Comparison of ENCODE assay signal across 8 cellular contexts in genomic region chr10:31770307-31770902, GRCh38.
DNase-seq lines count a peak whose midpoint lies in the region; ATAC-seq and TF ChIP-seq lines count a peak whose summit lies in the region.

No MANE protein-coding gene starts in this region.

- BruUV-seq in Caco-2 (replicated peaks; lab: Mats Ljungman, UMichigan) = no TSS peak

- H3K4me1 Mint-ChIP-seq in Caco-2 (ENCODE audit: low read depth, unreplicated experiment) = no peaks in the 10 kb centered on the region
- H3K4me1 Mint-ChIP-seq in activated T-cell treated with anti-CD3 and anti-CD28 coated beads, Interleukin-2, amount 50 U/mL, for 72 hours (ENCODE audit: low read depth) = peaks cover 24% of the 10 kb centered on the region

- ATAC-seq in GM21447 (IDR thresholded peaks at IDR 0.05; ENCODE audit: unreplicated experiment) = peak; percentile 72
- ATAC-seq in activated T-cell treated with anti-CD3 and anti-CD28 coated beads, Interleukin-2, amount 50 U/mL, for 72 hours (replicated peaks in 1 of 2) = peak; percentile 70 to 74

- CTCF ChIA-PET in Caco-2 (lab: Charles Lee) = interaction anchor here (0.6 to 1.5 kb wide), 3 partner anchors 10 to 58 kb away, joined by 4 to 7 read pairs (median 4); no protein-coding TSS in a partner anchor

- no peaks in the 10 kb centered on the region for H3K27me3 ChIP-seq in Caco-2 (replicated peaks; ENCODE audit: control insufficient read depth, insufficient read depth, low read length)

- intact Hi-C loops in Caco-2 (cut with micrococcal nuclease; ENCODE audit: unreplicated experiment) = loop anchor here (1.0 to 10.0 kb wide), 4 partner anchors 61 to 1046 kb away; no protein-coding TSS in a partner anchor

- H3K36me3 ChIP-seq in Caco-2 (ENCODE audit: control insufficient read depth, insufficient read depth, low read length) = no peaks in the 10 kb centered on the region

- no peaks in the 10 kb centered on the region for H3K4me1 ChIP-seq in Caco-2

- H3K9me3 ChIP-seq in Caco-2 = no peaks in the 10 kb centered on the region; the same call in 1 of the 2 replicates

- no peak overlapping the region for H3K4me3 Mint-ChIP-seq in Caco-2 (ENCODE audit: unreplicated experiment)
- H3K4me3 Mint-ChIP-seq in activated T-cell treated with anti-CD3 and anti-CD28 coated beads, Interleukin-2, amount 50 U/mL, for 72 hours = no peak overlapping the region

- H3K27ac Mint-ChIP-seq in Caco-2 (ENCODE audit: unreplicated experiment) = no peak overlapping the region
- no peak overlapping the region for H3K27ac Mint-ChIP-seq in activated T-cell treated with anti-CD3 and anti-CD28 coated beads, Interleukin-2, amount 50 U/mL, for 72 hours

- peak in 1 of 2 experiments; percentile 68 for DNase-seq in Caco-2
- DNase-seq in NCI-H774 (lab: John Stamatoyannopoulos, UW) = peak; percentile 41
- peak; percentile 52 to 57 for DNase-seq in activated T-cell treated with anti-CD3 and anti-CD28 coated beads, Interleukin-2, amount 50 U/mL, for 72 hours
- DNase-seq in globus pallidus (ENCODE audit: low spot score) = peak; percentile 27
- DNase-seq in stimulated activated CD4-positive, alpha-beta T cell treated with anti-CD3 and anti-CD28 coated beads, Interleukin-12 subunit alpha, Interleukin-12 subunit beta, amount 100 ng/mL, for 4 hours = peak; percentile 67
- DNase-seq in NCI-H1694 (lab: John Stamatoyannopoulos, UW) = no peak
- DNase-seq in COR-L47 (lab: John Stamatoyannopoulos, UW) = no peak

- H3K27me3 Mint-ChIP-seq in Caco-2 (ENCODE audit: insufficient read depth, unreplicated experiment) = no peaks in the 10 kb centered on the region
- H3K27me3 Mint-ChIP-seq in activated T-cell treated with anti-CD3 and anti-CD28 coated beads, Interleukin-2, amount 50 U/mL, for 72 hours (ENCODE audit: low read depth) = no peaks in the 10 kb centered on the region

- no peak overlapping the region for H3K4me3 ChIP-seq in Caco-2 (ENCODE audit: low read depth, low read length)

- H3K36me3 Mint-ChIP-seq in Caco-2 (ENCODE audit: insufficient read depth, unreplicated experiment) = no peaks in the 10 kb centered on the region
- H3K36me3 Mint-ChIP-seq in activated T-cell treated with anti-CD3 and anti-CD28 coated beads, Interleukin-2, amount 50 U/mL, for 72 hours (ENCODE audit: insufficient read depth in 2 of 2) = no peaks in the 10 kb centered on the region

- H3K9me3 Mint-ChIP-seq in Caco-2 (ENCODE audit: unreplicated experiment) = no peaks in the 10 kb centered on the region
- no peaks in the 10 kb centered on the region for H3K9me3 Mint-ChIP-seq in activated T-cell treated with anti-CD3 and anti-CD28 coated beads, Interleukin-2, amount 50 U/mL, for 72 hours

- POLR2A ChIA-PET in Caco-2 (lab: Charles Lee) = interaction anchor here (1.4 kb wide), 1 partner anchor 10 kb away, joined by 5 read pairs; no protein-coding TSS in a partner anchor

- peak; percentile 79 to 94 for TF ChIP-seq CTCF in Caco-2 (IDR thresholded peaks at IDR 0.05; ENCODE audit: insufficient read depth in 1 of 2, low read depth in 1 of 2, low read length in 1 of 2, severe bottlenecking in 1 of 2, unreplicated experiment in 1 of 2)

Comparison
In these comparisons a context has a peak if more than half of its experiments do, and no peak if none do; other contexts are left out.
1. DNase-seq: peak in NCI-H774 (single experiment), activated T-cell treated with anti-CD3 and anti-CD28 coated beads, Interleukin-2, amount 50 U/mL, for 72 hours (2 of 2), globus pallidus (single experiment) and stimulated activated CD4-positive, alpha-beta T cell treated with anti-CD3 and anti-CD28 coated beads, Interleukin-12 subunit alpha, Interleukin-12 subunit beta, amount 100 ng/mL, for 4 hours (single experiment); none in NCI-H1694 (single experiment) and COR-L47 (single experiment).